Comparison of ENCODE assay signal across 33 cellular contexts in genomic region chr3:54791552-54792156, GRCh38.
"Had no signal": no experiment of that assay in that cellular context is flagged by ENCODE, and none has a peak within 500 bp of the region (broad histone marks: within the 10 kb centered on the region; RNA-seq: fewer than 3 reads in every experiment).

No MANE protein-coding gene starts in this region.

- H3K4me1 Mint-ChIP-seq: activated CD4-positive, alpha-beta T cell treated with anti-CD3 and anti-CD28 coated beads, Interleukin-2, amount 10 ng/mL, durations not matched to agents 24 days and 14 days; activated naive CD4-positive, alpha-beta T cell treated with anti-CD3 and anti-CD28 coated beads, Interleukin-2, amount 50 U/mL, for 24 hours; activated naive CD8-positive, alpha-beta T cell treated with anti-CD3 and anti-CD28 coated beads, Interleukin-2, amount 10 ng/mL, durations not matched to agents 7 days and 5 days had no signal

- H3K27me3 Mint-ChIP-seq: activated CD4-positive, alpha-beta T cell treated with anti-CD3 and anti-CD28 coated beads, Interleukin-2, amount 10 ng/mL, durations not matched to agents 24 days and 14 days; activated CD8-positive, alpha-beta T cell treated with anti-CD3 and anti-CD28 coated beads for 36 hours; activated naive CD8-positive, alpha-beta T cell treated with anti-CD3 and anti-CD28 coated beads, Interleukin-2, amount 10 ng/mL, durations not matched to agents 7 days and 5 days; IgD-negative memory B cell had no signal

- H3K9me3 ChIP-seq: ascending aorta, Peyer's patch, SJSA1 had no signal

- H3K27ac ChIP-seq: ascending aorta, breast epithelium, Peyer's patch, SJSA1, WERI-Rb-1 had no signal

- H3K4me3 ChIP-seq: ascending aorta, breast epithelium, Peyer's patch, SJSA1 had no signal

- H3K9me3 Mint-ChIP-seq: activated CD4-positive, alpha-beta T cell treated with anti-CD3 and anti-CD28 coated beads, Interleukin-2, amount 10 ng/mL, durations not matched to agents 24 days and 14 days; activated naive CD8-positive, alpha-beta T cell treated with anti-CD3 and anti-CD28 coated beads, Interleukin-2, amount 10 ng/mL, durations not matched to agents 7 days and 5 days; activated T-helper 2 cell treated with anti-CD3 and anti-CD28 coated beads, Interferon-gamma antibody, Interleukin-2, Interleukin-4, amounts not matched to agents 10 μg/mL and 5 μg/mL and 100 μg/mL, durations not matched to agents 14 hours and 24 hours and 36 hours had no signal

- H3K27ac Mint-ChIP-seq: activated CD4-positive, alpha-beta T cell treated with anti-CD3 and anti-CD28 coated beads, Interleukin-2, amount 10 ng/mL, durations not matched to agents 24 days and 14 days; activated CD8-positive, alpha-beta T cell treated with anti-CD3 and anti-CD28 coated beads for 36 hours; activated naive CD4-positive, alpha-beta T cell treated with anti-CD3 and anti-CD28 coated beads, Interleukin-2, amount 50 U/mL, for 24 hours; activated naive CD8-positive, alpha-beta T cell treated with anti-CD3 and anti-CD28 coated beads, Interleukin-2, amount 10 ng/mL, durations not matched to agents 7 days and 5 days; activated T-cell treated with anti-CD3 and anti-CD28 coated beads, Interleukin-2, amount 50 U/mL, for 72 hours; activated T-helper 2 cell treated with anti-CD3 and anti-CD28 coated beads, Interferon-gamma antibody, Interleukin-2, Interleukin-4, amounts not matched to agents 10 μg/mL and 5 μg/mL and 100 μg/mL, durations not matched to agents 14 hours and 24 hours and 36 hours; IgD-negative memory B cell had no signal

- H3K36me3 ChIP-seq: ascending aorta, breast epithelium, Peyer's patch, SJSA1, WERI-Rb-1 had no signal

- H3K27me3 ChIP-seq: ascending aorta, breast epithelium, Peyer's patch, SJSA1 had no signal

- DNase-seq: activated CD4-positive, alpha-beta T cell treated with anti-CD3 and anti-CD28 coated beads, Interleukin-2, amount 10 ng/mL, durations not matched to agents 24 days and 14 days; activated CD4-positive, alpha-beta T cell treated with anti-CD3 and anti-CD28 coated beads, Interleukin-2, amount 50 U/mL, for 4 hours; activated CD8-positive, alpha-beta T cell treated with anti-CD3 and anti-CD28 coated beads for 36 hours; activated gamma-delta T cell; activated naive CD4-positive, alpha-beta T cell treated with Interleukin-2 at 50 U/mL for 16 hours; activated naive CD8-positive, alpha-beta T cell treated with anti-CD3 and anti-CD28 coated beads, Interleukin-2, amount 10 ng/mL, durations not matched to agents 7 days and 5 days; activated T-cell treated with anti-CD3 and anti-CD28 coated beads, Interleukin-2, amount 50 U/mL, for 1 hour; activated T-cell treated with anti-CD3 and anti-CD28 coated beads, Interleukin-2, amount 50 U/mL, for 72 hours; amygdala; Kasumi-1; KBM-7; MM.1S; MV-4-11; NCI-H1092; NCI-H1436 treated with DMSO at 0.1 percent for 48 hours; NCI-H1694 treated with DMSO at 0.1 percent for 48 hours; NCI-H2029; NCI-H2107; NCI-H226; NCI-H510A; NCI-H526; PC-3; Peyer's patch; RPMI8226; SHP77 treated with DMSO at 0.1 percent for 48 hours; T1000; WERI-Rb-1 had no signal

- H3K4me1 ChIP-seq: ascending aorta, breast epithelium, Peyer's patch, SJSA1 had no signal

- H3K4me3 Mint-ChIP-seq: activated CD4-positive, alpha-beta T cell treated with anti-CD3 and anti-CD28 coated beads, Interleukin-2, amount 10 ng/mL, durations not matched to agents 24 days and 14 days; activated CD8-positive, alpha-beta T cell treated with anti-CD3 and anti-CD28 coated beads for 36 hours; activated naive CD4-positive, alpha-beta T cell treated with anti-CD3 and anti-CD28 coated beads, Interleukin-2, amount 50 U/mL, for 24 hours; activated naive CD8-positive, alpha-beta T cell treated with anti-CD3 and anti-CD28 coated beads, Interleukin-2, amount 10 ng/mL, durations not matched to agents 7 days and 5 days; activated T-cell treated with anti-CD3 and anti-CD28 coated beads, Interleukin-2, amount 50 U/mL, for 72 hours; IgD-negative memory B cell had no signal

- H3K36me3 Mint-ChIP-seq: activated naive CD4-positive, alpha-beta T cell treated with anti-CD3 and anti-CD28 coated beads, Interleukin-2, amount 50 U/mL, for 24 hours; activated naive CD8-positive, alpha-beta T cell treated with anti-CD3 and anti-CD28 coated beads, Interleukin-2, amount 10 ng/mL, durations not matched to agents 7 days and 5 days; IgD-negative memory B cell had no signal
